ENCODE assay signal across 8 cellular contexts in the genomic region with DNA sequence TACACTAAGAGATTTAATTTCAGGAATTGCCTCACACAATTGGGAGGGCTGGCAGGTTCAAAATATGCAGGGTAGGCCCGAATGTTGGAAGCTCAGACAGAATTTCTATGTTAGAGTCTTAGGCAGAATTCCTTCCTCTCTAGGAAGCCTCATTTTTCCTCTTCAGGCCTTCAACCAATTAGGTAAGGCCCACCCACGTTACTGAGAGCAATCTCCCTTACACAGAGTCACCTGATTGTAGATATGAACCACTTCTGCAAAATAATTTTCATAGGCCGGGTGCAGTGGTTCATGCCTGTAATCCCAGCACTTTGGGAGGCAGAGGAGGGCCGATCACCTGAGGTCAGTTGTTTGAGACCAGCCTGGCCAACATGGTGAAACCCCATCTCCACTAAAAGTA.
"Had no signal": no experiment of that assay in that cellular context is flagged by ENCODE, and none has a peak within 500 bp of the region (broad histone marks: within the 10 kb centered on the region; RNA-seq: fewer than 3 reads in every experiment).

No MANE protein-coding gene starts in this region.

- DNase-seq: GDM1, GF-D8 had no signal

- FAIRE-seq: G401.6, GM12878, GM12891, GM12892, GM18507, GM19239 had no signal

- H3K4me3 ChIP-seq: GM12878 had no signal

- ATAC-seq: GM12878 had no signal
